Comparison of ENCODE assay signal across 8 cellular contexts in genomic region chr13:46211116-46211515, GRCh38. TPM values are rescaled to one million over a fixed set of nuclear protein-coding genes. Genes with fewer than 3 reads are reported as not detected.
DNase-seq lines count a peak whose midpoint lies in the region; ATAC-seq, FAIRE-seq and TF ChIP-seq lines count a peak whose summit lies in the region.

No MANE protein-coding gene starts in this region.

- H3K4me1 ChIP-seq in Loucy (ENCODE audit: insufficient read depth, low read length, poor library complexity, severe bottlenecking) (peaks cover 39% of the 10 kb centered on the region), esophagus muscularis mucosa (peaks cover 4 to 18% (median 16%) of the 10 kb centered on the region in 4 donors), pancreas (no peaks in the 10 kb centered on the region)

- no peaks in the 10 kb centered on the region for H3K9me3 ChIP-seq in Loucy (ENCODE audit: insufficient read depth, low read depth, low read length)
- H3K9me3 ChIP-seq in esophagus muscularis mucosa, result no peaks in the 10 kb centered on the region
- H3K9me3 ChIP-seq in pancreas, result no peaks in the 10 kb centered on the region

- peak overlapping the region; percentile 90 for H2AFZ ChIP-seq in Loucy (ENCODE audit: low read length)

- no peak for FAIRE-seq in pancreas (lab: Jason Lieb, UNC)

- no peaks in the 10 kb centered on the region for H3K36me3 ChIP-seq in Loucy (ENCODE audit: insufficient read depth, low read length)
- no peaks in the 10 kb centered on the region for H3K36me3 ChIP-seq in esophagus muscularis mucosa
- H3K36me3 ChIP-seq in pancreas, result no peaks in the 10 kb centered on the region

- H3K9me3 Mint-ChIP-seq in activated CD4-positive, alpha-beta T cell treated with anti-CD3 and anti-CD28 coated beads, Interleukin-2, amount 10 ng/mL, durations not matched to agents 24 days and 14 days, result peaks cover 5% of the 10 kb centered on the region

- peaks cover 8% of the 10 kb centered on the region; the same call in 1 of the 2 replicates for H3K79me2 ChIP-seq in Loucy (ENCODE audit: insufficient read depth, low read length)

- no peak for TF ChIP-seq POLR2A in esophagus muscularis mucosa (IDR thresholded peaks at IDR 0.05; ENCODE audit: low read depth)

- ATAC-seq in GM19025 (IDR thresholded peaks at IDR 0.05; ENCODE audit: low read depth, unreplicated experiment) (peak; percentile 18), pancreas (peak; percentile 32 to 53 (median 41))

- H3K27me3 Mint-ChIP-seq in activated CD4-positive, alpha-beta T cell treated with anti-CD3 and anti-CD28 coated beads, Interleukin-2, amount 10 ng/mL, durations not matched to agents 24 days and 14 days, result peaks cover under 1% of the 10 kb centered on the region

- WGBS in esophagus muscularis mucosa, result 11% methylated on average over 9 of the region's 9 CpGs
- 12 to 21% methylated on average over 9 of the region's 9 CpGs for WGBS in pancreas, 2 donors

- H3K9me2 ChIP-seq in Loucy (replicated peaks; ENCODE audit: low read depth, low read length), result no peaks in the 10 kb centered on the region

- intact Hi-C loops in activated CD4-positive, alpha-beta T cell treated with anti-CD3 and anti-CD28 coated beads, Interleukin-2, amount 10 ng/mL, durations not matched to agents 24 days and 14 days (cut with micrococcal nuclease), result loop anchor here (1.0 to 5.0 kb wide), 5 partner anchors 9 to 111 kb away; partner anchors contain the start of gene LCP1
- intact Hi-C loops in esophagus muscularis mucosa (cut with DNase I), result no loop called here
- intact Hi-C loops in pancreas (cut with DNase I), result no loop called here

- no peak for TF ChIP-seq EP300 in esophagus muscularis mucosa (IDR thresholded peaks at IDR 0.05)

- 0 out of 2 replicates have a peak, but pooled peaks cover 2% of the 10 kb centered on the region for H3F3A ChIP-seq in Loucy (ENCODE audit: low read depth)

- H3K4me3 Mint-ChIP-seq in activated CD4-positive, alpha-beta T cell treated with anti-CD3 and anti-CD28 coated beads, Interleukin-2, amount 10 ng/mL, durations not matched to agents 24 days and 14 days, result peak overlapping the region; percentile 86

- no peaks in the 10 kb centered on the region for H4K20me1 ChIP-seq in Loucy (ENCODE audit: insufficient read depth, low read length, poor library complexity, severe bottlenecking)

- H3K27ac Mint-ChIP-seq in activated CD4-positive, alpha-beta T cell treated with anti-CD3 and anti-CD28 coated beads, Interleukin-2, amount 10 ng/mL, durations not matched to agents 24 days and 14 days, result peak overlapping the region; percentile 89

- H3K36me3 Mint-ChIP-seq in activated CD4-positive, alpha-beta T cell treated with anti-CD3 and anti-CD28 coated beads, Interleukin-2, amount 10 ng/mL, durations not matched to agents 24 days and 14 days (ENCODE audit: low read depth), result peaks cover 4% of the 10 kb centered on the region

- peak overlapping the region; percentile 74 for H3K4me3 ChIP-seq in Loucy (ENCODE audit: low read length, poor library complexity, severe bottlenecking)
- H3K4me3 ChIP-seq in esophagus muscularis mucosa, result peak overlapping the region; percentile 49 to 66 (median 55)
- H3K4me3 ChIP-seq in pancreas, result peak overlapping the region; percentile 21 to 57 (median 38)

- peak overlapping the region; percentile 82 for H3K4me2 ChIP-seq in Loucy (ENCODE audit: low read depth, low read length, poor library complexity, severe bottlenecking)

- peak overlapping the region; percentile 72 for H3K9ac ChIP-seq in Loucy (ENCODE audit: low read depth, low read length, poor library complexity, severe bottlenecking)

- DNase-seq in Ammon's horn (ENCODE audit: low spot score) (peak; percentile 35), esophagus muscularis mucosa (ENCODE audit: extremely low spot score) (no peak), pancreas (no peak), SW480 (ENCODE audit: low spot score) (no peak), middle frontal gyrus (ENCODE audit: extremely low spot score, low spot score) (no peak)
- DNase-seq in activated CD4-positive, alpha-beta T cell treated with anti-CD3 and anti-CD28 coated beads, Interleukin-2, amount 10 ng/mL, durations not matched to agents 24 days and 14 days, result peak; percentile 85

- no peaks in the 10 kb centered on the region for H3K27me3 ChIP-seq in Loucy (ENCODE audit: insufficient read depth, low read length, poor library complexity, severe bottlenecking)
- no peaks in the 10 kb centered on the region for H3K27me3 ChIP-seq in esophagus muscularis mucosa
- H3K27me3 ChIP-seq in pancreas, result no peaks in the 10 kb centered on the region

- TF ChIP-seq CTCF in Loucy (conservative IDR thresholded peaks at IDR 0.05; ENCODE audit: low read length) (no peak), esophagus muscularis mucosa (IDR thresholded peaks at IDR 0.05) (no peak), pancreas (IDR thresholded peaks at IDR 0.05) (no peak)

- peaks cover 25% of the 10 kb centered on the region for H3K4me1 Mint-ChIP-seq in activated CD4-positive, alpha-beta T cell treated with anti-CD3 and anti-CD28 coated beads, Interleukin-2, amount 10 ng/mL, durations not matched to agents 24 days and 14 days

- H3K27ac ChIP-seq in esophagus muscularis mucosa (replicated peaks in 1 of 4) (no peak overlapping the region), pancreas (peak overlapping the region in 1 of 4 donors; percentile 16)

RNA-seq across cellular contexts. Expression of gene LRRC63, which starts 0.6 kb away (rescaled TPM):
- total RNA-seq in activated CD4-positive, alpha-beta T cell treated with anti-CD3 and anti-CD28 coated beads, Interleukin-2, amount 10 ng/mL, durations not matched to agents 24 days and 14 days, result 0.26 and 0.40 TPM in 2 replicates
- total RNA-seq in esophagus muscularis mucosa, result under 1 TPM in 1 of 4 donors, not detected in 3; 0.19 TPM
- total RNA-seq in pancreas, result under 1 TPM in 2 of 6 donors, not detected in 4; 0.14 to 0.19 TPM
- polyA plus RNA-seq in pancreas, result not detected

RNA-seq across cellular contexts. Expression of gene LCP1, which starts 29.1 kb away (rescaled TPM):
- total RNA-seq in activated CD4-positive, alpha-beta T cell treated with anti-CD3 and anti-CD28 coated beads, Interleukin-2, amount 10 ng/mL, durations not matched to agents 24 days and 14 days, result 758 and 792 TPM in 2 replicates
- total RNA-seq in esophagus muscularis mucosa (10 to 100 TPM; 11.9 to 54.7 (median 16.6) TPM), pancreas (10 to 100 TPM in 3 of 6 donors, 1 to 10 TPM in 3; 2.0 to 38.3 (median 11.1) TPM)
- 1 to 10 TPM; 3.5 to 3.7 TPM for polyA plus RNA-seq in pancreas

Comparison
In these comparisons a context has a peak if more than half of its experiments do, and no peak if none do; other contexts are left out.
1. DNase-seq: peak in Ammon's horn (single experiment) and activated CD4-positive, alpha-beta T cell treated with anti-CD3 and anti-CD28 coated beads, Interleukin-2, amount 10 ng/mL, durations not matched to agents 24 days and 14 days (single experiment); none in esophagus muscularis mucosa (single experiment), pancreas (0 of 6), SW480 (single experiment) and middle frontal gyrus (single experiment).
2. RNA of gene LCP1, which starts 29.1 kb away (total RNA-seq): 758 to 792 TPM in activated CD4-positive, alpha-beta T cell treated with anti-CD3 and anti-CD28 coated beads, Interleukin-2, amount 10 ng/mL, durations not matched to agents 24 days and 14 days; 11.9 to 54.7 TPM in esophagus muscularis mucosa and 2.0 to 38.3 TPM in pancreas; every median in the first group is over 10 times any median in the second.
3. Peak in every context shown above with its lines, with median percentiles within 50 percentile points of each other: H3K4me3 ChIP-seq.